Comparison of ENCODE assay signal across 18 cellular contexts in genomic region chr9:120702075-120702474, GRCh38.
"Had no signal": no experiment of that assay in that cellular context is flagged by ENCODE, and none has a peak within 500 bp of the region (broad histone marks: within the 10 kb centered on the region; RNA-seq: fewer than 3 reads in every experiment).

No MANE protein-coding gene starts in this region.

- H3K9me3 Mint-ChIP-seq: activated CD4-positive, alpha-beta T cell treated with anti-CD3 and anti-CD28 coated beads, Interleukin-2, amount 10 ng/mL, durations not matched to agents 7 days and 5 days; naive B cell; neural progenitor cell had no signal

- H3K27me3 ChIP-seq: brain microvascular endothelial cell, gastroesophageal sphincter, heart right ventricle, neural progenitor cell, pancreas, stomach, testis had no signal

- H3K4me3 ChIP-seq: gastroesophageal sphincter, heart right ventricle, lower lobe of right lung, neural progenitor cell, pancreas, stomach, testis had no signal

- H3K27me3 Mint-ChIP-seq: activated CD4-positive, alpha-beta T cell treated with anti-CD3 and anti-CD28 coated beads, Interleukin-2, amount 10 ng/mL, durations not matched to agents 7 days and 5 days; activated naive CD8-positive, alpha-beta T cell; naive B cell had no signal

- H3K36me3 ChIP-seq: brain microvascular endothelial cell, gastroesophageal sphincter, heart right ventricle, lower lobe of right lung, neural progenitor cell, pancreas, stomach had no signal

- H3K27ac Mint-ChIP-seq: activated CD4-positive, alpha-beta T cell treated with anti-CD3 and anti-CD28 coated beads, Interleukin-2, amount 10 ng/mL, durations not matched to agents 7 days and 5 days; activated naive CD8-positive, alpha-beta T cell; naive B cell; neural progenitor cell had no signal

- H2AFZ ChIP-seq: neural progenitor cell had no signal

- H3K9ac ChIP-seq: neural progenitor cell had no signal

- ATAC-seq: gastroesophageal sphincter, heart right ventricle, left colon, lower lobe of right lung had no signal

- H3K27ac ChIP-seq: brain microvascular endothelial cell, gastroesophageal sphincter, heart right ventricle, lower lobe of right lung, neural progenitor cell, pancreas, stomach, testis had no signal

- H3K9me3 ChIP-seq: gastroesophageal sphincter, heart right ventricle, lower lobe of right lung, pancreas, stomach, testis had no signal

- DNase-seq: activated CD4-positive, alpha-beta T cell treated with anti-CD3 and anti-CD28 coated beads, Interleukin-2, amount 10 ng/mL, durations not matched to agents 7 days and 5 days; activated CD8-positive, alpha-beta memory T cell treated with anti-CD3 and anti-CD28 coated beads, Interleukin-2, amount 50 U/mL, for 48 hours; activated gamma-delta T cell treated with Interleukin-2 at 50 U/mL for 16 hours; amygdala; brain microvascular endothelial cell; cerebellar nuclear complex; effector memory CD4-positive, alpha-beta T cell; heart right ventricle; left colon; lower lobe of right lung; naive B cell; pancreas; stimulated activated CD4-positive, alpha-beta T cell treated with anti-CD3 and anti-CD28 coated beads, Interleukin-1b, Interleukin-23, amount 100 ng/mL, for 48 hours; stomach; testis had no signal

- H3K4me2 ChIP-seq: neural progenitor cell had no signal

- H3K36me3 Mint-ChIP-seq: naive B cell had no signal

- H3K4me3 Mint-ChIP-seq: activated CD4-positive, alpha-beta T cell treated with anti-CD3 and anti-CD28 coated beads, Interleukin-2, amount 10 ng/mL, durations not matched to agents 7 days and 5 days; activated naive CD8-positive, alpha-beta T cell; naive B cell; neural progenitor cell had no signal
